Comparison of ENCODE assay signal across 4 cellular contexts in genomic region chr1:45299296-45299695, GRCh38.
"Had no signal": no experiment of that assay in that cellular context is flagged by ENCODE, and none has a peak within 500 bp of the region (broad histone marks: within the 10 kb centered on the region; RNA-seq: fewer than 3 reads in every experiment).

No MANE protein-coding gene starts in this region.

- H3K9me3 Mint-ChIP-seq: GM23338, H9 had no signal

- H3K4me3 ChIP-seq: GM23338 had no signal

- ATAC-seq: GM23338 had no signal

- H3K4me3 Mint-ChIP-seq: GM23338, H9 had no signal

- H3K4me2 ChIP-seq: GM23338 had no signal

- H2AFZ ChIP-seq: GM23338 had no signal

- H3K27ac Mint-ChIP-seq: GM23338 had no signal

- DNase-seq: H9, HCEC 1CT, IMR-90 had no signal
